In genomic region chr7:90320801-90321494, GRCh38 we compare ENCODE assay signal across 10 cellular contexts. TPM values are rescaled to one million over a fixed set of nuclear protein-coding genes. Genes with fewer than 3 reads are reported as not detected.
DNase-seq lines count a peak whose midpoint lies in the region; ATAC-seq, FAIRE-seq and TF ChIP-seq lines count a peak whose summit lies in the region.
"Had no signal": no experiment of that assay in that cellular context is flagged by ENCODE, and none has a peak within 500 bp of the region (broad histone marks: within the 10 kb centered on the region; RNA-seq: fewer than 3 reads in every experiment).

Gene FAM237B (minus strand): TSS chr7:90321304. CDS start chr7:90319748, 1,556 bp downstream.

- H3K27me3 Mint-ChIP-seq in activated T-cell treated with anti-CD3 and anti-CD28 coated beads, Interleukin-2, amount 50 U/mL, for 4 hours (ENCODE audit: low read depth): peaks cover 58% of the 10 kb centered on the region
- H3K27me3 Mint-ChIP-seq in brain: peaks cover 61% of the 10 kb centered on the region
- peaks cover 45% of the 10 kb centered on the region for H3K27me3 Mint-ChIP-seq in activated T-helper 17 cell treated with anti-CD3 and anti-CD28 coated beads, Interleukin-2, amount 50 U/mL, for 72 hours

- H3K9me3 ChIP-seq in stomach: no peaks in the 10 kb centered on the region

- TF ChIP-seq EP300 in stomach (IDR thresholded peaks at IDR 0.05): no peak

- H3K4me1 Mint-ChIP-seq in activated T-cell treated with anti-CD3 and anti-CD28 coated beads, Interleukin-2, amount 50 U/mL, for 4 hours (ENCODE audit: low read depth): peaks cover 7% of the 10 kb centered on the region
- peaks cover 10% of the 10 kb centered on the region for H3K4me1 Mint-ChIP-seq in brain
- peaks cover 6% of the 10 kb centered on the region for H3K4me1 Mint-ChIP-seq in activated T-helper 17 cell treated with anti-CD3 and anti-CD28 coated beads, Interleukin-2, amount 50 U/mL, for 72 hours

- WGBS in stomach, 5 donors: 2 to 5% (median 4%) methylated on average over 22 to 62 of the region's 62 CpGs

- H3K27me3 ChIP-seq in kidney epithelial cell (ENCODE audit: control insufficient read depth, insufficient read depth, low read length): peaks cover 21% of the 10 kb centered on the region
- H3K27me3 ChIP-seq in stomach: peaks cover 14 to 58% (median 22%) of the 10 kb centered on the region in 3 donors

- H3K36me3 ChIP-seq in kidney epithelial cell (ENCODE audit: control insufficient read depth, insufficient read depth, low read length) (no peaks in the 10 kb centered on the region), stomach (no peaks in the 10 kb centered on the region)

- peaks cover 7 to 14% (median 11%) of the 10 kb centered on the region in 4 donors for H3K4me1 ChIP-seq in stomach

- ATAC-seq in activated T-cell treated with anti-CD3 and anti-CD28 coated beads, Interleukin-2, amount 50 U/mL, for 4 hours: peak; percentile 46 to 71
- ATAC-seq in activated T-helper 17 cell treated with anti-CD3 and anti-CD28 coated beads, Interleukin-2, amount 50 U/mL, for 72 hours (replicated peaks): no peak

- TF ChIP-seq CTCF in brain (conservative IDR thresholded peaks at IDR 0.05): no peak
- TF ChIP-seq CTCF in kidney epithelial cell (IDR thresholded peaks at IDR 0.05; ENCODE audit: insufficient read depth, low read length, poor library complexity, severe bottlenecking): no peak
- no peak for TF ChIP-seq CTCF in stomach (IDR thresholded peaks at IDR 0.05)

- H3K27ac Mint-ChIP-seq in brain: no peak within 1 kb of the TSS
- H3K27ac Mint-ChIP-seq in activated T-helper 17 cell treated with anti-CD3 and anti-CD28 coated beads, Interleukin-2, amount 50 U/mL, for 72 hours: no peak within 1 kb of the TSS

- H3K4me3 ChIP-seq in kidney epithelial cell (ENCODE audit: low read depth, low read length) (peak within 1 kb of the TSS; percentile 34), stomach (peak within 1 kb of the TSS; percentile 12 to 43 (median 27))

- no peaks in the 10 kb centered on the region for H3K9me3 Mint-ChIP-seq in activated T-cell treated with anti-CD3 and anti-CD28 coated beads, Interleukin-2, amount 50 U/mL, for 4 hours
- peaks cover 0 to 2% (median 0%) of the 10 kb centered on the region in 5 experiments for H3K9me3 Mint-ChIP-seq in brain
- no peaks in the 10 kb centered on the region for H3K9me3 Mint-ChIP-seq in activated T-helper 17 cell treated with anti-CD3 and anti-CD28 coated beads, Interleukin-2, amount 50 U/mL, for 72 hours

- no peaks in the 10 kb centered on the region for H3K36me3 Mint-ChIP-seq in activated T-cell treated with anti-CD3 and anti-CD28 coated beads, Interleukin-2, amount 50 U/mL, for 4 hours (ENCODE audit: insufficient read depth)
- H3K36me3 Mint-ChIP-seq in brain: no peaks in the 10 kb centered on the region
- H3K36me3 Mint-ChIP-seq in activated T-helper 17 cell treated with anti-CD3 and anti-CD28 coated beads, Interleukin-2, amount 50 U/mL, for 72 hours (ENCODE audit: low read depth): no peaks in the 10 kb centered on the region

- intact Hi-C loops in stomach (cut with DNase I; ENCODE audit: low total_unique reads): no loop called here

- no peak for FAIRE-seq in GM12891 (lab: Jason Lieb, UNC)

- no peak within 1 kb of the TSS for H3K4me3 Mint-ChIP-seq in activated T-cell treated with anti-CD3 and anti-CD28 coated beads, Interleukin-2, amount 50 U/mL, for 4 hours
- peak within 1 kb of the TSS; percentile 68 to 79 (median 78) for H3K4me3 Mint-ChIP-seq in brain
- H3K4me3 Mint-ChIP-seq in activated T-helper 17 cell treated with anti-CD3 and anti-CD28 coated beads, Interleukin-2, amount 50 U/mL, for 72 hours: no peak within 1 kb of the TSS

- TF ChIP-seq POLR2A in stomach (IDR thresholded peaks at IDR 0.05): no peak
- TF ChIP-seq POLR2A in GM12891 (IDR thresholded peaks at IDR 0.05; ENCODE audit: low read depth, low read length): no peak

- H3K27ac ChIP-seq in stomach: no peak within 1 kb of the TSS

- DNase-seq in activated T-cell treated with anti-CD3 and anti-CD28 coated beads, Interleukin-2, amount 50 U/mL, for 4 hours: no peak
- DNase-seq in activated T-cell treated with anti-CD3 and anti-CD28 coated beads for 4 hours (no peak), kidney epithelial cell (ENCODE audit: low read depth) (no peak), stomach (no peak), 8988T (no peak), GM12891 (ENCODE audit: insufficient read length, low spot score) (no peak)
- DNase-seq: DND-41 had no signal

TF ChIP-seq in GM12891, 5 proteins besides CTCF, POLR2A, EP300 and RAD21:
- no peak for TF ChIP-seq TAF1 (IDR thresholded peaks at IDR 0.05; ENCODE audit: low read depth, low read length)
TF ChIP-seq in GM12891: peak in this region for 0.

RNA-seq across cellular contexts. Expression of gene FAM237B, which starts in this region (rescaled TPM):
- total RNA-seq in activated T-cell treated with anti-CD3 and anti-CD28 coated beads, Interleukin-2, amount 50 U/mL, for 4 hours: not detected
- not detected for polyA plus RNA-seq in brain (ENCODE audit: insufficient read depth, low read depth, low replicate concordance)
- not detected in 2 replicates for total RNA-seq in kidney epithelial cell
- total RNA-seq in stomach: not detected
- not detected for polyA plus RNA-seq in stomach
- total RNA-seq in activated T-helper 17 cell treated with anti-CD3 and anti-CD28 coated beads, Interleukin-2, amount 50 U/mL, for 72 hours: not detected
- polyA plus RNA-seq in GM12891 (2012; ENCODE audit: low read depth, missing spikeins): not detected
- total RNA-seq: glomerular endothelial cell had no signal

Comparison
In these comparisons a context has a peak if more than half of its experiments do, and no peak if none do; other contexts are left out.
1. Peak in ATAC-seq in activated T-cell treated with anti-CD3 and anti-CD28 coated beads, Interleukin-2, amount 50 U/mL, for 4 hours; RNA of the gene not detected or under 1 TPM.
2. H3K4me3 Mint-ChIP-seq: peak in brain (5 of 5); none in activated T-cell treated with anti-CD3 and anti-CD28 coated beads, Interleukin-2, amount 50 U/mL, for 4 hours (single experiment) and activated T-helper 17 cell treated with anti-CD3 and anti-CD28 coated beads, Interleukin-2, amount 50 U/mL, for 72 hours (single experiment).